Comparison of ENCODE assay signal across 19 cellular contexts in the genomic region with DNA sequence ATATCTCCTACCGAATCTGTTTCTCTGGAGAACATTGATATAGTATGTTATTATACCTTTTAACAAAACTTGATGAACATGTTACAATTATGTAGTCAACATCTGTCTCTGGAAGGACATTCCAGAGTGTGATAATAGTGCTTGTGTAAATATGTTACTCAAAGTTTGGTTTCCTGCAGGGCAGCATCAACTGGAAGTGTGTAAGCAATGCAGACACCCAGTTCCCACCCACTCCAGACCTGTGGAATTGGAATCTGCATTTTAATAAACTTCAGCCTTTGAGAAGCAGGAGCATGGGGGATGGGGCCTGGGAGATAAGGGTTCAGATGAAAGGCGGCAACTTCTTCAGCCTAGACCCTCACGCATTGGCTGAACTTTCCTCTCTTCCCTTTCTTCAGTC.
DNase-seq lines count a peak whose midpoint lies in the region; ATAC-seq, FAIRE-seq and TF ChIP-seq lines count a peak whose summit lies in the region.
"Had no signal": no experiment of that assay in that cellular context is flagged by ENCODE, and none has a peak within 500 bp of the region (broad histone marks: within the 10 kb centered on the region; RNA-seq: fewer than 3 reads in every experiment).

No MANE protein-coding gene starts in this region.

- no peak overlapping the region for H2AK9ac ChIP-seq in IMR-90 (replicated peaks; ENCODE audit: low read depth, low read length, poor library complexity)

- H4K20me1 ChIP-seq in IMR-90 (ENCODE audit: insufficient read depth, low read length) (no peaks in the 10 kb centered on the region), H1 (replicated peaks in 1 of 2; ENCODE audit: control insufficient read depth in 1 of 2, insufficient read depth in 2 of 2, low read length in 2 of 2) (no peaks in the 10 kb centered on the region)
- H4K20me1 ChIP-seq: BLaER1 treated with 17β-estradiol and CSF1 and Interleukin-3, amounts not matched to agents 10 nM and 100 nM had no signal

- no peak overlapping the region for H3K9ac ChIP-seq in IMR-90 (ENCODE audit: low read depth, low read length)
- H3K9ac ChIP-seq in H1 (replicated peaks in 1 of 4; ENCODE audit: extremely low read depth in 1 of 4, low read depth in 3 of 4, low read length in 3 of 4), result no peak overlapping the region
- no peak overlapping the region for H3K9ac ChIP-seq in mesenchymal stem cell (ENCODE audit: low read length)
- H3K9ac ChIP-seq in kidney (ENCODE audit: low read length in 2 of 2), result no peak overlapping the region
- H3K9ac ChIP-seq: BLaER1 treated with 17β-estradiol and CSF1 and Interleukin-3, amounts not matched to agents 10 nM and 100 nM had no signal

- TF ChIP-seq CTCF in Caco-2 (IDR thresholded peaks at IDR 0.05; ENCODE audit: insufficient read depth in 1 of 2, low read depth in 1 of 2, low read length in 1 of 2, severe bottlenecking in 1 of 2, unreplicated experiment in 1 of 2), result no peak
- TF ChIP-seq CTCF in IMR-90 (conservative IDR thresholded peaks at IDR 0.05; ENCODE audit: low read depth, low read length), result no peak
- TF ChIP-seq CTCF in H1 (IDR thresholded peaks at IDR 0.05; ENCODE audit: control extremely low read depth in 1 of 3, insufficient read depth in 1 of 3, low read depth in 1 of 3, low read length in 3 of 3), result no peak
- TF ChIP-seq CTCF in kidney (IDR thresholded peaks at IDR 0.05; ENCODE audit: borderline replicate concordance, extremely low read depth, insufficient read depth), result no peak

- H3K9me3 Mint-ChIP-seq in Caco-2 (ENCODE audit: unreplicated experiment), result peaks cover 10% of the 10 kb centered on the region

- no peak overlapping the region for H2BK20ac ChIP-seq in IMR-90 (ENCODE audit: low read depth, low read length)
- no peak overlapping the region for H2BK20ac ChIP-seq in H1 (ENCODE audit: low read length)

- H3K9me3 ChIP-seq in Caco-2, result peaks cover 14% of the 10 kb centered on the region
- H3K9me3 ChIP-seq in IMR-90 (ENCODE audit: control insufficient read depth, insufficient read depth, low read length), result no peaks in the 10 kb centered on the region
- no peaks in the 10 kb centered on the region; a peak in 1 of 4 replicates for H3K9me3 ChIP-seq in H1 (ENCODE audit: insufficient read depth in 2 of 2, low read depth in 1 of 2, low read length in 1 of 2)
- no peaks in the 10 kb centered on the region for H3K9me3 ChIP-seq in mesenchymal stem cell (ENCODE audit: control insufficient read depth, low read length)
- H3K9me3 ChIP-seq in kidney (ENCODE audit: control insufficient read depth in 1 of 2, low read length in 2 of 2), result no peaks in the 10 kb centered on the region

- no peak overlapping the region for H2BK5ac ChIP-seq in IMR-90 (ENCODE audit: low read depth, low read length, poor library complexity, severe bottlenecking)
- H2BK5ac ChIP-seq in H1 (ENCODE audit: low read depth, low read length), result no peak overlapping the region
- H2BK5ac ChIP-seq in mesenchymal stem cell (ENCODE audit: low read depth, low read length, poor library complexity, severe bottlenecking), result no peak overlapping the region

- intact Hi-C loops in Caco-2 (cut with micrococcal nuclease; ENCODE audit: unreplicated experiment), result loop anchor here (2.0 kb wide), 1 partner anchor 46 kb away; no protein-coding TSS in a partner anchor
- intact Hi-C loops in IMR-90 (cut with micrococcal nuclease), result no loop called here
- intact Hi-C loops in kidney (cut with DNase I), result no loop called here

- TF ChIP-seq RAD21 in IMR-90 (IDR thresholded peaks at IDR 0.05; ENCODE audit: low read length), result no peak
- TF ChIP-seq RAD21 in H1 (IDR thresholded peaks at IDR 0.05 in 1 of 2, conservative IDR thresholded peaks at IDR 0.05 in 1 of 2; ENCODE audit: low read depth in 2 of 2, low read length in 2 of 2), result no peak

- FAIRE-seq in H1 (lab: Jason Lieb, UNC), result no peak
- FAIRE-seq in kidney (lab: Jason Lieb, UNC), result no peak

- H2BK120ac ChIP-seq in IMR-90 (ENCODE audit: low read depth, low read length) (no peak overlapping the region), H1 (replicated peaks; ENCODE audit: low read depth, low read length) (no peak overlapping the region), mesenchymal stem cell (ENCODE audit: low read depth, low read length) (no peak overlapping the region)

- BruUV-seq in Caco-2 (replicated peaks; lab: Mats Ljungman, UMichigan), result no TSS peak
- no TSS peak for BruUV-seq in IMR-90 (replicated peaks; lab: Mats Ljungman, UMichigan)

- H3K18ac ChIP-seq in IMR-90 (ENCODE audit: low read depth, low read length) (no peak overlapping the region), H1 (ENCODE audit: extremely low read depth, low read length) (no peak overlapping the region), mesenchymal stem cell (ENCODE audit: low read depth in 1 of 2, low read length in 2 of 2) (peak overlapping the region in 1 of 2 experiments; percentile 73)

- DNase-seq in Caco-2, result peak; percentile 79 to 89
- peak; percentile 15 for DNase-seq in IMR-90
- DNase-seq in H1 (ENCODE audit: low read depth in 1 of 2, low spot score in 2 of 2), result no peak
- no peak for DNase-seq in mesenchymal stem cell
- no peak for DNase-seq in kidney
- no peak for DNase-seq in stimulated activated CD4-positive, alpha-beta T cell treated with anti-CD3 and anti-CD28 coated beads, Interleukin-12 subunit alpha, Interleukin-12 subunit beta, amount 100 ng/mL, for 4 hours
- DNase-seq: 8988T, DMS 273 treated with DMSO at 0.1 percent for 48 hours, H9, Karpas-422, MM.1S, NCI-H1105, NCI-H1694, NCI-H510A treated with DMSO at 0.1 percent for 48 hours had no signal

- H3K4me2 ChIP-seq in IMR-90 (ENCODE audit: low read depth, low read length) (no peak overlapping the region), H1 (ENCODE audit: insufficient read depth in 1 of 2, low read depth in 2 of 2, low read length in 2 of 2) (no peak overlapping the region), mesenchymal stem cell (ENCODE audit: low read length, poor library complexity, severe bottlenecking) (no peak overlapping the region)
- H3K4me2 ChIP-seq: BLaER1 treated with 17β-estradiol and CSF1 and Interleukin-3, amounts not matched to agents 10 nM and 100 nM had no signal

- H4K8ac ChIP-seq in IMR-90 (ENCODE audit: low read depth in 2 of 2, low read length in 2 of 2) (0 out of 4 replicates have a peak overlapping the region, but pooled peaks of 1 of the 2 experiments have one; percentile 23), H1 (ENCODE audit: extremely low read depth, insufficient read depth, low read length) (no peak overlapping the region), mesenchymal stem cell (ENCODE audit: low read length) (no peak overlapping the region)

- 0 out of 2 replicates have a peak, but pooled peaks cover 4% of the 10 kb centered on the region for H3K9me1 ChIP-seq in IMR-90 (ENCODE audit: insufficient read depth, low read length)

- H2BK15ac ChIP-seq in IMR-90 (ENCODE audit: low read depth, low read length) (no peak overlapping the region), H1 (ENCODE audit: low read length) (no peak overlapping the region), mesenchymal stem cell (ENCODE audit: low read depth, poor library complexity, severe bottlenecking) (no peak overlapping the region)

- H3K36me3 Mint-ChIP-seq in Caco-2 (ENCODE audit: insufficient read depth, unreplicated experiment), result no peaks in the 10 kb centered on the region

- H4K91ac ChIP-seq in IMR-90 (ENCODE audit: insufficient read depth, low read depth, low read length), result no peak overlapping the region
- H4K91ac ChIP-seq in H1 (replicated peaks; ENCODE audit: insufficient read length, low read length), result no peak overlapping the region
- H4K91ac ChIP-seq in mesenchymal stem cell (ENCODE audit: low read length), result no peak overlapping the region

- H3K4ac ChIP-seq in IMR-90 (ENCODE audit: low read depth, low read length) (no peak overlapping the region), H1 (replicated peaks; ENCODE audit: insufficient read length, low read depth, low read length) (no peak overlapping the region), mesenchymal stem cell (ENCODE audit: low read depth in 1 of 2, low read length in 2 of 2) (no peak overlapping the region)

- peaks cover 27% of the 10 kb centered on the region for H3K4me1 ChIP-seq in Caco-2
- H3K4me1 ChIP-seq in IMR-90 (ENCODE audit: control insufficient read depth, insufficient read depth, low read length), result no peaks in the 10 kb centered on the region; the same call in 1 of the 2 replicates
- peaks cover 0 to 7% (median 2%) of the 10 kb centered on the region in 4 experiments; a peak in 3 of 7 replicates for H3K4me1 ChIP-seq in H1 (replicated peaks in 1 of 4; ENCODE audit: control insufficient read depth in 3 of 4, insufficient read depth in 4 of 4, low read length in 3 of 4)
- H3K4me1 ChIP-seq in mesenchymal stem cell (ENCODE audit: control insufficient read depth, insufficient read depth, low read depth, low read length), result peaks cover 1% of the 10 kb centered on the region
- no peaks in the 10 kb centered on the region for H3K4me1 ChIP-seq in kidney (ENCODE audit: control insufficient read depth in 1 of 2, insufficient read depth in 1 of 2, low read depth in 1 of 2, low read length in 2 of 2)
- H3K4me1 ChIP-seq: BLaER1 treated with 17β-estradiol and CSF1 and Interleukin-3, amounts not matched to agents 10 nM and 100 nM had no signal

- 80% methylated on average over 1 of the region's 3 CpGs; no CpG with 5 or more reads in 1 of the 2 experiments for WGBS in IMR-90 (ENCODE audit: extremely low coverage in 2 of 2, insufficient read length in 1 of 2), 2 experiments
- 78% methylated on average over 3 of the region's 3 CpGs; no CpG with 5 or more reads in 1 of the 2 experiments for WGBS in H1 (ENCODE audit: extremely low coverage in 1 of 2, insufficient coverage in 1 of 2, insufficient read length in 1 of 2, insufficient replicate concordance in 2 of 2, low coverage in 1 of 2, low lambda C conversion rate in 2 of 2, missing lambda C conversion rate in 1 of 2), 2 experiments
- 65% methylated on average over 2 of the region's 3 CpGs for WGBS in mesenchymal stem cell

- H3K4me3 Mint-ChIP-seq in Caco-2 (ENCODE audit: unreplicated experiment), result peak overlapping the region; percentile 47
- H3K4me3 Mint-ChIP-seq: H9 had no signal

- TF ChIP-seq EP300 in H1 (IDR thresholded peaks at IDR 0.05; ENCODE audit: borderline replicate concordance in 1 of 2, low read depth in 2 of 2, low read length in 2 of 2), result no peak

- in situ Hi-C loops in IMR-90 (cut with MboI; ENCODE audit: low sequenced_read_pairs), result no loop called here

- H2AFZ ChIP-seq in IMR-90 (replicated peaks; ENCODE audit: low read length, poor library complexity) (peak overlapping the region; percentile 40), H1 (ENCODE audit: low read length) (peak overlapping the region; percentile 65; the same call in 1 of the 2 replicates), mesenchymal stem cell (ENCODE audit: low read depth, low read length) (no peak overlapping the region)

- H3K27ac ChIP-seq in IMR-90 (ENCODE audit: insufficient read depth, low read length) (no peak overlapping the region), H1 (ENCODE audit: low read depth, low read length) (no peak overlapping the region), mesenchymal stem cell (ENCODE audit: low read length, poor library complexity, severe bottlenecking) (no peak overlapping the region), kidney (ENCODE audit: low read depth in 2 of 2, low read length in 2 of 2) (no peak overlapping the region)
- H3K27ac ChIP-seq: BLaER1 treated with 17β-estradiol and CSF1 and Interleukin-3, amounts not matched to agents 10 nM and 100 nM had no signal

- no peak overlapping the region for H3K4me3 ChIP-seq in Caco-2 (ENCODE audit: low read depth, low read length)
- H3K4me3 ChIP-seq in IMR-90 (ENCODE audit: insufficient read depth, low read depth, low read length), result no peak overlapping the region
- no peak overlapping the region for H3K4me3 ChIP-seq in H1 (ENCODE audit: extremely low read depth in 1 of 4, insufficient read depth in 2 of 4, low read depth in 3 of 4, low read length in 4 of 4)
- no peak overlapping the region for H3K4me3 ChIP-seq in mesenchymal stem cell (ENCODE audit: insufficient read depth in 1 of 2, low read depth in 1 of 2, low read length in 2 of 2)
- no peak overlapping the region for H3K4me3 ChIP-seq in kidney (ENCODE audit: low read length in 2 of 2)
- H3K4me3 ChIP-seq: BLaER1 treated with 17β-estradiol and CSF1 and Interleukin-3, amounts not matched to agents 10 nM and 100 nM had no signal

- H3K79me1 ChIP-seq in IMR-90 (ENCODE audit: low read depth in 1 of 2, low read length in 2 of 2) (no peaks in the 10 kb centered on the region), H1 (ENCODE audit: low read depth, low read length) (no peaks in the 10 kb centered on the region), mesenchymal stem cell (replicated peaks; ENCODE audit: low read length, poor library complexity, severe bottlenecking) (no peaks in the 10 kb centered on the region)

- H3K23ac ChIP-seq in IMR-90 (ENCODE audit: low read depth, low read length), result no peak overlapping the region
- H3K23ac ChIP-seq in H1 (ENCODE audit: insufficient read length), result no peak overlapping the region
- no peak overlapping the region for H3K23ac ChIP-seq in mesenchymal stem cell (ENCODE audit: low read length in 2 of 2)

- H3K14ac ChIP-seq in IMR-90 (replicated peaks; ENCODE audit: low read depth, low read length), result peak overlapping the region; percentile 14; the same call in 1 of the 2 replicates
- H3K14ac ChIP-seq in H1 (ENCODE audit: insufficient read length), result no peak overlapping the region
- no peak overlapping the region for H3K14ac ChIP-seq in mesenchymal stem cell (ENCODE audit: low read length in 2 of 2)

- dilution Hi-C loops in IMR-90 (cut with HindIII; ENCODE audit: low sequenced_read_pairs, unreplicated experiment), result no loop called here

- TF ChIP-seq POLR2A in IMR-90 (IDR thresholded peaks at IDR 0.05; ENCODE audit: low read depth, low read length) (no peak), H1 (IDR thresholded peaks at IDR 0.05; ENCODE audit: control extremely low read depth in 1 of 2, low read depth in 2 of 2, low read length in 2 of 2) (no peak)

- H3K27ac Mint-ChIP-seq in Caco-2 (ENCODE audit: unreplicated experiment), result peak overlapping the region; percentile 97

- H3K79me2 ChIP-seq in H1 (ENCODE audit: control insufficient read depth in 1 of 2, insufficient read depth in 2 of 2, low read length in 2 of 2), result no peaks in the 10 kb centered on the region

- H3K36me3 ChIP-seq in Caco-2 (ENCODE audit: control insufficient read depth, insufficient read depth, low read length), result no peaks in the 10 kb centered on the region
- H3K36me3 ChIP-seq in IMR-90 (ENCODE audit: control insufficient read depth, insufficient read depth, low read length), result no peaks in the 10 kb centered on the region
- H3K36me3 ChIP-seq in H1 (ENCODE audit: control insufficient read depth in 2 of 4, insufficient read depth in 4 of 4, low read length in 3 of 4), result no peaks in the 10 kb centered on the region
- H3K36me3 ChIP-seq in mesenchymal stem cell (ENCODE audit: control insufficient read depth in 1 of 2, insufficient read depth in 2 of 2, low read depth in 1 of 2, low read length in 2 of 2), result no peaks in the 10 kb centered on the region
- no peaks in the 10 kb centered on the region for H3K36me3 ChIP-seq in kidney (ENCODE audit: control insufficient read depth in 1 of 2, insufficient read depth in 2 of 2, low read length in 2 of 2)
- H3K36me3 ChIP-seq: BLaER1 treated with 17β-estradiol and CSF1 and Interleukin-3, amounts not matched to agents 10 nM and 100 nM had no signal

- POLR2A ChIA-PET in Caco-2 (lab: Charles Lee), result no interaction called here
- POLR2A ChIA-PET in IMR-90 (lab: Charles Lee; ENCODE audit: unreplicated experiment), result no interaction called here
- POLR2A ChIA-PET in H1 (lab: Charles Lee; ENCODE audit: partially characterized antibody), result no interaction called here

- no peaks in the 10 kb centered on the region for H3K23me2 ChIP-seq in H1 (ENCODE audit: low read depth, low read length)

- no peak overlapping the region for H3K56ac ChIP-seq in IMR-90 (ENCODE audit: extremely low read depth, insufficient read depth, low read length)
- H3K56ac ChIP-seq in H1 (replicated peaks; ENCODE audit: insufficient read length, low read depth, low read length), result no peak overlapping the region

- H3K4me1 Mint-ChIP-seq in Caco-2 (ENCODE audit: low read depth, unreplicated experiment), result peaks cover 28% of the 10 kb centered on the region

- no peaks in the 10 kb centered on the region for H3K27me3 ChIP-seq in Caco-2 (replicated peaks; ENCODE audit: control insufficient read depth, insufficient read depth, low read length)
- H3K27me3 ChIP-seq in IMR-90 (ENCODE audit: control insufficient read depth, insufficient read depth, low read length), result no peaks in the 10 kb centered on the region
- no peaks in the 10 kb centered on the region for H3K27me3 ChIP-seq in H1 (replicated peaks in 1 of 4; ENCODE audit: control insufficient read depth in 3 of 4, extremely low read depth in 1 of 4, insufficient read depth in 3 of 4, low read length in 3 of 4)
- H3K27me3 ChIP-seq in mesenchymal stem cell (ENCODE audit: control insufficient read depth in 1 of 2, insufficient read depth in 1 of 2, low read length in 2 of 2), result no peaks in the 10 kb centered on the region
- H3K27me3 ChIP-seq: BLaER1 treated with 17β-estradiol and CSF1 and Interleukin-3, amounts not matched to agents 10 nM and 100 nM had no signal

- no peak overlapping the region for H2BK12ac ChIP-seq in H1 (ENCODE audit: low read depth, low read length)
- peak overlapping the region; percentile 4 to 6 for H2BK12ac ChIP-seq in mesenchymal stem cell (ENCODE audit: low read length in 2 of 2)

- CTCF ChIA-PET in Caco-2 (lab: Charles Lee) (no interaction called here), IMR-90 (lab: Yijun Ruan, JAX) (no interaction called here), H1 (lab: Charles Lee; ENCODE audit: partially characterized antibody) (no interaction called here)

- no peak overlapping the region for H4K5ac ChIP-seq in IMR-90 (ENCODE audit: low read depth, low read length)
- no peak overlapping the region for H4K5ac ChIP-seq in H1 (ENCODE audit: insufficient read length, low read depth, low read length)

- ATAC-seq in IMR-90 (ENCODE audit: low read depth), result no peak
- no peak for ATAC-seq in GM19467 (IDR thresholded peaks at IDR 0.05; ENCODE audit: unreplicated experiment)
- ATAC-seq in GM21825 (IDR thresholded peaks at IDR 0.05; ENCODE audit: unreplicated experiment), result no peak
- ATAC-seq: Panc1, Right ventricle myocardium inferior had no signal

- H2AK5ac ChIP-seq in IMR-90 (ENCODE audit: low read depth, low read length) (no peak overlapping the region), H1 (ENCODE audit: low read depth, low read length) (no peak overlapping the region), mesenchymal stem cell (ENCODE audit: low read length, severe bottlenecking) (no peak overlapping the region)

- no peaks in the 10 kb centered on the region for H3K27me3 Mint-ChIP-seq in Caco-2 (ENCODE audit: insufficient read depth, unreplicated experiment)

Comparison
In these comparisons a context has a peak if more than half of its experiments do, and no peak if none do; other contexts are left out.
1. DNase-seq: peak in Caco-2 (2 of 2) and IMR-90 (single experiment); none in H1 (0 of 2), mesenchymal stem cell (single experiment), kidney (single experiment) and stimulated activated CD4-positive, alpha-beta T cell treated with anti-CD3 and anti-CD28 coated beads, Interleukin-12 subunit alpha, Interleukin-12 subunit beta, amount 100 ng/mL, for 4 hours (single experiment).